ENCODE assay signal across 8 cellular contexts in genomic region chr20:34365765-34366213, GRCh38. TPM values are rescaled to one million over a fixed set of nuclear protein-coding genes. Genes with fewer than 3 reads are reported as not detected.
DNase-seq lines count a peak whose midpoint lies in the region; ATAC-seq and TF ChIP-seq lines count a peak whose summit lies in the region.

No MANE protein-coding gene starts in this region.

- intact Hi-C loops in left lung (cut with DNase I), result no loop called here
- intact Hi-C loops in A673 (cut with micrococcal nuclease; ENCODE audit: unreplicated experiment), result no loop called here

- no peak overlapping the region for H2AFZ ChIP-seq in GM23338

- peaks cover 17% of the 10 kb centered on the region for H3K4me1 Mint-ChIP-seq in GM23338

- BruUV-seq in A673 (replicated peaks; lab: Mats Ljungman, UMichigan), result no TSS peak

- DNase-seq in GM23338 (ENCODE audit: low spot score) (no peak), RWPE2 (ENCODE audit: low spot score) (peak; percentile 47), left lung (no peak), DMS 273 (lab: John Stamatoyannopoulos, UW; ENCODE audit: unreplicated experiment) (no peak), A673 (ENCODE audit: low spot score) (no peak)

- H3K9me3 ChIP-seq in RWPE2 (ENCODE audit: severe bottlenecking), result no peaks in the 10 kb centered on the region
- H3K9me3 ChIP-seq in left lung, result no peaks in the 10 kb centered on the region
- no peaks in the 10 kb centered on the region for H3K9me3 ChIP-seq in A673 (ENCODE audit: low read depth, low read length, poor library complexity, severe bottlenecking)

- H3K27ac Mint-ChIP-seq in GM23338, result peak overlapping the region; percentile 80

- peak overlapping the region; percentile 15; the same call in 1 of the 2 replicates for H3K4me2 ChIP-seq in GM23338

- H3K4me3 Mint-ChIP-seq in GM23338, result no peak overlapping the region; the same call in 2 of the 3 replicates

- peaks cover 71% of the 10 kb centered on the region for H3K79me2 ChIP-seq in GM23338 (replicated peaks; ENCODE audit: insufficient read depth)

- H4K20me1 ChIP-seq in GM23338 (replicated peaks; ENCODE audit: insufficient read depth), result peaks cover 40% of the 10 kb centered on the region

- POLR2A ChIA-PET in A673 (lab: Charles Lee; ENCODE audit: low non-redundant PET), result no interaction called here

- H3K9me2 ChIP-seq in GM23338 (ENCODE audit: insufficient read depth), result no peaks in the 10 kb centered on the region

- H3K36me3 ChIP-seq in GM23338 (ENCODE audit: insufficient read depth) (peaks cover 11% of the 10 kb centered on the region), RWPE2 (ENCODE audit: low read depth) (peaks cover 62% of the 10 kb centered on the region), left lung (peaks cover 0 to 18% of the 10 kb centered on the region in 2 donors), A673 (ENCODE audit: insufficient read depth, low read length, poor library complexity, severe bottlenecking) (peaks cover 18% of the 10 kb centered on the region)

- peaks cover 32% of the 10 kb centered on the region for H3K36me3 Mint-ChIP-seq in GM23338 (ENCODE audit: low read depth)

- H3K27me3 ChIP-seq in GM23338 (ENCODE audit: insufficient read depth), result no peaks in the 10 kb centered on the region
- no peaks in the 10 kb centered on the region for H3K27me3 ChIP-seq in RWPE2 (ENCODE audit: insufficient read depth, poor library complexity, severe bottlenecking)
- H3K27me3 ChIP-seq in left lung, result no peaks in the 10 kb centered on the region
- H3K27me3 ChIP-seq in A673 (replicated peaks; ENCODE audit: insufficient read depth, low read depth, low read length, poor library complexity), result no peaks in the 10 kb centered on the region

- H3K9me3 Mint-ChIP-seq in GM23338, result no peaks in the 10 kb centered on the region

- CTCF ChIA-PET in A673 (lab: Charles Lee), result interaction anchor here (0.6 kb wide), 1 partner anchor 114 kb away, joined by 5 read pairs; no protein-coding TSS in a partner anchor

- H3K27ac ChIP-seq in GM23338 (ENCODE audit: low read depth) (0 out of 2 replicates have a peak overlapping the region, but pooled peaks have one; percentile 41), RWPE2 (ENCODE audit: poor library complexity, severe bottlenecking) (peak overlapping the region; percentile 75), left lung (peak overlapping the region in 1 of 2 donors; percentile 70), A673 (ENCODE audit: low read depth, low read length, poor library complexity, severe bottlenecking) (no peak overlapping the region)

- TF ChIP-seq CTCF in GM23338 (conservative IDR thresholded peaks at IDR 0.05; ENCODE audit: low read depth in 2 of 2) (no peak), RWPE2 (IDR thresholded peaks at IDR 0.05; ENCODE audit: poor library complexity, severe bottlenecking) (no peak), left lung (IDR thresholded peaks at IDR 0.05) (no peak), A673 (conservative IDR thresholded peaks at IDR 0.05; ENCODE audit: low read depth, low read length) (no peak)

- H3F3A ChIP-seq in GM23338 (replicated peaks; ENCODE audit: low read depth), result 0 out of 2 replicates have a peak, but pooled peaks cover 3% of the 10 kb centered on the region

- peaks cover 10% of the 10 kb centered on the region for H3K27me3 Mint-ChIP-seq in GM23338 (ENCODE audit: insufficient read depth, low read depth, poor library complexity)

- H3K4me1 ChIP-seq in GM23338 (ENCODE audit: insufficient read depth), result peaks cover 22% of the 10 kb centered on the region
- H3K4me1 ChIP-seq in RWPE2 (ENCODE audit: insufficient read depth, poor library complexity, severe bottlenecking), result peaks cover 64% of the 10 kb centered on the region
- peaks cover 4 to 51% of the 10 kb centered on the region in 2 donors for H3K4me1 ChIP-seq in left lung
- peaks cover 10% of the 10 kb centered on the region for H3K4me1 ChIP-seq in A673 (ENCODE audit: insufficient read depth, low read length, poor library complexity, severe bottlenecking)

- H3K4me3 ChIP-seq in GM08714 (ENCODE audit: low read length) (peak overlapping the region; percentile 3; the same call in 1 of the 2 replicates), GM23338 (no peak overlapping the region), RWPE2 (ENCODE audit: severe bottlenecking) (no peak overlapping the region), left lung (no peak overlapping the region), A673 (ENCODE audit: low read depth, low read length, poor library complexity, severe bottlenecking) (no peak overlapping the region)

- ATAC-seq in GM23338, result no peak
- no peak for ATAC-seq in RWPE2 (ENCODE audit: low read depth)
- ATAC-seq in left lung, result peak; percentile 2
- no peak for ATAC-seq in HG03097 (IDR thresholded peaks at IDR 0.05; ENCODE audit: low FRiP score, unreplicated experiment)
- no peak for ATAC-seq in GM21737 (IDR thresholded peaks at IDR 0.05; ENCODE audit: unreplicated experiment)

TF ChIP-seq in GM23338, 12 proteins besides CTCF, POLR2A, EP300 and RAD21 (continues in another document):
- no peak for TF ChIP-seq EZH2phosphoT487 (IDR thresholded peaks at IDR 0.05; ENCODE audit: unreplicated experiment)
- no peak for TF ChIP-seq EZH2 (IDR thresholded peaks at IDR 0.05; ENCODE audit: low read depth, unreplicated experiment)
- TF ChIP-seq ZNF462 (CRISPR knock-in tag; IDR thresholded peaks at IDR 0.05), result no peak
- TF ChIP-seq STAT1 (IDR thresholded peaks at IDR 0.05; ENCODE audit: unreplicated experiment), result no peak
- no peak for TF ChIP-seq NANOG (IDR thresholded peaks at IDR 0.05; ENCODE audit: borderline replicate concordance)
- no peak for TF ChIP-seq ZNF114 (CRISPR knock-in tag; IDR thresholded peaks at IDR 0.05)
- no peak for TF ChIP-seq CREB1 (CRISPR knock-in tag; IDR thresholded peaks at IDR 0.05; ENCODE audit: low read depth)
- no peak for TF ChIP-seq JUNB (IDR thresholded peaks at IDR 0.05; ENCODE audit: unreplicated experiment)

RNA-seq across cellular contexts. Expression of gene ITCH, which starts 2.7 kb away (rescaled TPM):
- total RNA-seq in GM23338 (2014; rRNA removed; shearing (Covaris generic)), result 24.9 and 31.6 TPM in 2 replicates
- polyA plus RNA-seq in GM23338 (2016; fragmentation: Nextera tagmentation; extraction: Ambion mirVana), result 16.1 and 16.4 TPM in 2 replicates
- total RNA-seq in left lung, result 10 to 100 TPM; 52.9 to 59.6 TPM
- total RNA-seq in A673 (2021), result 56.2 and 57.7 TPM in 2 replicates
